8 cellular contexts compared by ENCODE assay signal in the genomic region with DNA sequence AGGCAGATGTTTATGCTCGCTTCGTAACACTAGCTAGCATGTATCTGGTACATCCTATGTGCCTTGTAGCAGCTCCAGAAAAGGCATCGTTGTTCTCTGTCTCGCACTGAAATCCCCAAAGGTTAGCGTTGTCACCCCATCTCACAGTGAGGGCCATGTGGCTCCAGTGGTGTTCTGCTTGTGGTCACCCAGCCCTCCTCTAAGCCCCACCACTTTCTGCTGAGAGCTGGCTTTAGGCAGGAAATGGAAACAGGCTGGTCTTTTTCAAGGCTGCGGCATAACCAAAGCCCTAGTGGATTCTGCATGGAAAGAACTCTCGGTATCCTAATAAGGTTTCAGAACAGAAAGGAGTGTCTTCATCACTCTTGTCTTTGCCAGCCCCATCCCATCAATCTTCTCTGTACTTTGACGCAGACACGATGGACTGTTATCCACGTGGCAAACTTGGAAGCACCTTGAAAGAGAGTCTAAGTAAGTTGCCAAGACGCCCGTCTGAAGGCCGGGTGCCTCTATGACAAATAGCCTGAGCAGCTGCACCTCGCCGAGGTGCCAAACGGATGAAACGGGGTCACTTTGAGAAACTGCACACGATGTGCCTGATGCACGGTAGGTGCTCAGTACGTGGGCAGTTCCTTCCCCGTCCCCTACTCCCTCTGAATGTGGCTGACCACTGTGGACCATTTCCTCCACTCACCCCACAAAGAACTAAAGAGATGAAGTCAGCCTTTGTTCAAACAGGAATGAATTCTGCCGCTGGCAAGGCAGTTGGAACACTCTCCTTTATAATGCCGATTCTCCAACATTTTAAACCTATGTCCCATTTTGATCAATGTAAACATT. TPM values are rescaled to one million over a fixed set of nuclear protein-coding genes. Genes with fewer than 3 reads are reported as not detected.
A peak's percentile ranks its signal among the peaks of the same experiment; 100 is the strongest.
DNase-seq lines count a peak whose midpoint lies in the region; ATAC-seq and TF ChIP-seq lines count a peak whose summit lies in the region.

No MANE protein-coding gene starts in this region.

- peak overlapping the region; percentile 51 to 94 (median 81) for H3K27ac Mint-ChIP-seq in naive B cell

- peaks cover 61 to 92% (median 90%) of the 10 kb centered on the region in 3 donors for H3K4me1 Mint-ChIP-seq in naive B cell

- ATAC-seq in GM18505 (IDR thresholded peaks at IDR 0.05; ENCODE audit: unreplicated experiment) (peak; percentile 18), HG03139 (IDR thresholded peaks at IDR 0.05; ENCODE audit: unreplicated experiment) (peak; percentile 36), naive B cell (ENCODE audit: low read depth in 2 of 2) (no peak), GM18517 (IDR thresholded peaks at IDR 0.05; ENCODE audit: unreplicated experiment) (no peak), HG03457 (IDR thresholded peaks at IDR 0.05; ENCODE audit: unreplicated experiment) (no peak)

- peak overlapping the region; percentile 8 to 85 (median 76) for H3K4me3 Mint-ChIP-seq in naive B cell

- H3K27me3 Mint-ChIP-seq in naive B cell: no peaks in the 10 kb centered on the region

- H3K9me3 Mint-ChIP-seq in naive B cell: peaks cover 0 to 4% (median 0%) of the 10 kb centered on the region in 7 donors

- H3K36me3 Mint-ChIP-seq in naive B cell: no peaks in the 10 kb centered on the region

- TF ChIP-seq POLR2A in GM18505 (IDR thresholded peaks at IDR 0.05; ENCODE audit: borderline replicate concordance, extremely low read depth, insufficient read depth, insufficient read length): peak; percentile 63

- DNase-seq in brain pericyte (ENCODE audit: low read depth, low spot score) (peak; percentile 53), naive B cell (no peak), NCI-H524 (lab: John Stamatoyannopoulos, UW) (no peak), cerebellar cortex (ENCODE audit: low spot score) (no peak)

RNA-seq across cellular contexts. Expression of a gene that starts 57.8 kb away (rescaled TPM):
- polyA plus RNA-seq in naive B cell (ENCODE audit: low read depth in 6 of 6): 10 to 100 TPM; 27.1 to 56.6 (median 40.9) TPM

Comparison
In these comparisons a context has a peak if more than half of its experiments do, and no peak if none do; other contexts are left out.
1. ATAC-seq: peak in GM18505 (single experiment) and HG03139 (single experiment); none in naive B cell (0 of 2), GM18517 (single experiment) and HG03457 (single experiment).